In the genomic region with DNA sequence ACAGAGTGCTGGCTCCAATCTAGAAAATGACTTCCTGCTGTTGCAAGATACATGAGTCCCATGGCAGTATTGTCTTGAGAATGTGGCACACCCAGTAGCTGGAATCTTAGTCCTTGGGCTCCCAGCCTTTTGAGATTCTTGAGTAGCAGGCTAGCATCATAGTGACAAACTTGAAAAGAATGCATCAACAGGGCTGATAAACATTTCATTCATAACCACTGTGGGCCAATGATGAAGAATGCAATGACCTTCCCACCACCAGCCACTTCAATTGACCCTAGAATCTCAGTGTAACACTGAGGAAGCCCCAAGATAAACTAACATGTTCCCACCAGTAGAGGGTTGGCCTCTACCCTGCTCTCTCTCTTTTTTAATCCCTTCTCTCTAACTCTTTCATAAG, we compare ENCODE assay signal across 14 cellular contexts.
DNase-seq lines count a peak whose midpoint lies in the region; FAIRE-seq and TF ChIP-seq lines count a peak whose summit lies in the region.
"Had no signal": no experiment of that assay in that cellular context is flagged by ENCODE, and none has a peak within 500 bp of the region (broad histone marks: within the 10 kb centered on the region; RNA-seq: fewer than 3 reads in every experiment).

No MANE protein-coding gene starts in this region.

- no peaks in the 10 kb centered on the region for H3K4me1 ChIP-seq in CD8-positive, alpha-beta memory T cell (ENCODE audit: insufficient read depth, low read length)

- H3K4me1 Mint-ChIP-seq in CD8-positive, alpha-beta memory T cell = no peaks in the 10 kb centered on the region
- H3K4me1 Mint-ChIP-seq: central memory CD8-positive, alpha-beta T cell; natural killer cell had no signal

- TF ChIP-seq CTCF in astrocyte of the spinal cord (IDR thresholded peaks at IDR 0.05; ENCODE audit: low read depth, low read length) = no peak

- no peak overlapping the region for H3K27ac Mint-ChIP-seq in CD8-positive, alpha-beta memory T cell
- H3K27ac Mint-ChIP-seq: natural killer cell; stimulated activated naive CD8-positive, alpha-beta T cell treated with anti-CD3 and anti-CD28 coated beads, Interleukin-15, Interleukin-2, amounts not matched to agents 100 ng/mL and 50 ng/mL, for 24 hours had no signal

- DNase-seq in NOMO-1 treated with DMSO at 0.1 percent for 48 hours (lab: John Stamatoyannopoulos, UW; ENCODE audit: unreplicated experiment) (peak; percentile 33), NOMO-1 treated with dmso at 0.1 percent for 144 hours (lab: John Stamatoyannopoulos, UW; ENCODE audit: unreplicated experiment) (no peak), astrocyte of the spinal cord (ENCODE audit: low read depth, low spot score) (peak; percentile 71), islet precursor cell (peak; percentile 81), urothelium cell line (ENCODE audit: low spot score) (peak; percentile 66), amygdala (lab: John Stamatoyannopoulos, UW) (no peak)
- no peak for DNase-seq in activated T-cell treated with anti-CD3 and anti-CD28 coated beads, Interleukin-2, amount 50 U/mL, for 48 hours
- no peak for DNase-seq in CD8-positive, alpha-beta memory T cell
- DNase-seq: natural killer cell, NCI-H1417 had no signal

- POLR2A ChIA-PET in CD8-positive, alpha-beta memory T cell (lab: Charles Lee) = no interaction called here

- H3K36me3 ChIP-seq in CD8-positive, alpha-beta memory T cell (ENCODE audit: insufficient read depth, low read length) = no peaks in the 10 kb centered on the region

- no peak overlapping the region for H3K27ac ChIP-seq in CD8-positive, alpha-beta memory T cell (ENCODE audit: low read depth, low read length)
- H3K27ac ChIP-seq: 22Rv1 had no signal

- no peak for FAIRE-seq in urothelium cell line (lab: Jason Lieb, UNC)
- FAIRE-seq: TTC549 had no signal

- no peak overlapping the region for H3K4me3 ChIP-seq in astrocyte of the spinal cord (ENCODE audit: low read depth, low read length)
- no peak overlapping the region for H3K4me3 ChIP-seq in CD8-positive, alpha-beta memory T cell (ENCODE audit: low read length)

- no peaks in the 10 kb centered on the region for H3K27me3 ChIP-seq in CD8-positive, alpha-beta memory T cell (ENCODE audit: insufficient read depth, low read length, poor library complexity, severe bottlenecking)

- H3K9me3 Mint-ChIP-seq in CD8-positive, alpha-beta memory T cell = peaks cover 0 to 14% (median 10%) of the 10 kb centered on the region in 5 donors

- CTCF ChIA-PET in CD8-positive, alpha-beta memory T cell (lab: Charles Lee) = no interaction called here

- H3K27me3 Mint-ChIP-seq in CD8-positive, alpha-beta memory T cell = no peaks in the 10 kb centered on the region
- H3K27me3 Mint-ChIP-seq: central memory CD8-positive, alpha-beta T cell; stimulated activated naive CD8-positive, alpha-beta T cell treated with anti-CD3 and anti-CD28 coated beads, Interleukin-15, Interleukin-2, amounts not matched to agents 100 ng/mL and 50 ng/mL, for 24 hours had no signal

- H3K36me3 Mint-ChIP-seq in CD8-positive, alpha-beta memory T cell = no peaks in the 10 kb centered on the region
- H3K36me3 Mint-ChIP-seq: natural killer cell had no signal

- H3K4me3 Mint-ChIP-seq in CD8-positive, alpha-beta memory T cell = no peak overlapping the region
- H3K4me3 Mint-ChIP-seq: central memory CD8-positive, alpha-beta T cell; natural killer cell; stimulated activated naive CD8-positive, alpha-beta T cell treated with anti-CD3 and anti-CD28 coated beads, Interleukin-15, Interleukin-2, amounts not matched to agents 100 ng/mL and 50 ng/mL, for 24 hours had no signal

- H3K9me3 ChIP-seq in CD8-positive, alpha-beta memory T cell (ENCODE audit: low read length) = no peaks in the 10 kb centered on the region

- in situ Hi-C loops in astrocyte of the spinal cord (cut with HindIII; ENCODE audit: low sequenced_read_pairs) = no loop called here

Comparison
In these comparisons a context has a peak if more than half of its experiments do, and no peak if none do; other contexts are left out.
1. DNase-seq: peak in NOMO-1 treated with DMSO at 0.1 percent for 48 hours (single experiment), astrocyte of the spinal cord (single experiment), islet precursor cell (single experiment) and urothelium cell line (single experiment); none in NOMO-1 treated with dmso at 0.1 percent for 144 hours (single experiment), amygdala (0 of 56), activated T-cell treated with anti-CD3 and anti-CD28 coated beads, Interleukin-2, amount 50 U/mL, for 48 hours (0 of 2) and CD8-positive, alpha-beta memory T cell (0 of 5).